ENCODE assay signal across 1 cellular context in genomic region chr5:579211-579610, GRCh38.
TF ChIP-seq lines count a peak whose summit lies in the region.

No MANE protein-coding gene starts in this region.

TF ChIP-seq in K562, 482 proteins besides CTCF, POLR2A, EP300 and RAD21:
- TF ChIP-seq HMGN3 (IDR thresholded peaks at IDR 0.05; ENCODE audit: borderline replicate concordance, extremely low read depth, insufficient read length, low read depth, low read length) (no peak), USF2 (CRISPR knock-in tag; IDR thresholded peaks at IDR 0.05) (peak; percentile 40), TFE3 (CRISPR knock-in tag; IDR thresholded peaks at IDR 0.05) (peak; percentile 81), ZNF79 (CRISPR knock-in tag; IDR thresholded peaks at IDR 0.05; ENCODE audit: low read depth) (no peak), TCF7 (IDR thresholded peaks at IDR 0.05; ENCODE audit: borderline replicate concordance) (no peak), RAD51 (IDR thresholded peaks at IDR 0.05; ENCODE audit: borderline replicate concordance, low read depth) (peak; percentile 32; the same call in 1 of the 2 replicates), MAFK (IDR thresholded peaks at IDR 0.05; ENCODE audit: low read length) (no peak), MBD2 (IDR thresholded peaks at IDR 0.05; ENCODE audit: borderline replicate concordance, low read depth) (no peak)
